ENCODE assay signal across 18 cellular contexts in the genomic region with DNA sequence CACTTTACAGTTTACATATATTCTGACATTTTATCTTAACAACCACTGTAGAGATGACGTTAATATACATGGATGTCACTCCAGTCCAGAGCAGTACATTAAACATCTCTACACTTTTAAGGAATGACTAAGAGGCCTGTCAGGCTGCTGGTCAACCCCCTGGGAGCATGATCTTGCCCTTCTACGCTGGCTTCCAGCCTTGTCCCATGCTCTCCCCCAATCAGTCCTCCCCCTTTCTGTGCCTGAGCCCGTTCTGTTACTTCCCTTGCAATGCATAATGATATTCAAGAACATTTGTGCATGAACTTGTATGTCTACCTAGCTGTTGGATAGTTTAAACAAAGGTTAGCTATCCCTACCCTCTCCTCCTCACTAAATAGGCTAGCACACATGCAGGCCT. TPM values are rescaled to one million over a fixed set of nuclear protein-coding genes. Genes with fewer than 3 reads are reported as not detected.
DNase-seq lines count a peak whose midpoint lies in the region; FAIRE-seq and TF ChIP-seq lines count a peak whose summit lies in the region.
"Had no signal": no experiment of that assay in that cellular context is flagged by ENCODE, and none has a peak within 500 bp of the region (broad histone marks: within the 10 kb centered on the region; RNA-seq: fewer than 3 reads in every experiment).

No MANE protein-coding gene starts in this region.

- TF ChIP-seq CTCF in H1 (IDR thresholded peaks at IDR 0.05; ENCODE audit: control extremely low read depth in 1 of 3, insufficient read depth in 1 of 3, low read depth in 1 of 3, low read length in 3 of 3), result no peak

- H3K27ac ChIP-seq in H1 (ENCODE audit: low read depth, low read length) (no peak overlapping the region), mesenchymal stem cell (ENCODE audit: low read length, poor library complexity, severe bottlenecking) (peak overlapping the region; percentile 3)
- H3K27ac ChIP-seq in effector memory CD4-positive, alpha-beta T cell (ENCODE audit: insufficient read depth, low read length, poor library complexity, severe bottlenecking), result no peak overlapping the region
- H3K27ac ChIP-seq: SK-N-MC had no signal

- H2BK12ac ChIP-seq in H1 (ENCODE audit: low read depth, low read length) (no peak overlapping the region), mesenchymal stem cell (ENCODE audit: low read length in 2 of 2) (no peak overlapping the region)

- 94% methylated on average over 3 of the region's 3 CpGs; no CpG with 5 or more reads in 1 of the 2 experiments for WGBS in H1 (ENCODE audit: extremely low coverage in 1 of 2, insufficient coverage in 1 of 2, insufficient read length in 1 of 2, insufficient replicate concordance in 2 of 2, low coverage in 1 of 2, low lambda C conversion rate in 2 of 2, missing lambda C conversion rate in 1 of 2), 2 experiments
- WGBS in mesenchymal stem cell, result 30% methylated on average over 2 of the region's 3 CpGs

- H3K4me2 ChIP-seq in H1 (ENCODE audit: insufficient read depth in 1 of 2, low read depth in 2 of 2, low read length in 2 of 2) (no peak overlapping the region), mesenchymal stem cell (ENCODE audit: low read length, poor library complexity, severe bottlenecking) (no peak overlapping the region)

- H2BK120ac ChIP-seq in H1 (replicated peaks; ENCODE audit: low read depth, low read length) (no peak overlapping the region), mesenchymal stem cell (ENCODE audit: low read depth, low read length) (no peak overlapping the region)

- H3K9ac ChIP-seq in H1 (replicated peaks in 1 of 4; ENCODE audit: extremely low read depth in 1 of 4, low read depth in 3 of 4, low read length in 3 of 4), result no peak overlapping the region
- H3K9ac ChIP-seq in mesenchymal stem cell (ENCODE audit: low read length), result no peak overlapping the region

- H3K14ac ChIP-seq in H1 (ENCODE audit: insufficient read length), result no peak overlapping the region
- no peak overlapping the region for H3K14ac ChIP-seq in mesenchymal stem cell (ENCODE audit: low read length in 2 of 2)

- H3K4ac ChIP-seq in H1 (replicated peaks; ENCODE audit: insufficient read length, low read depth, low read length) (no peak overlapping the region), mesenchymal stem cell (ENCODE audit: low read depth in 1 of 2, low read length in 2 of 2) (no peak overlapping the region)

- H3K79me1 ChIP-seq in H1 (ENCODE audit: low read depth, low read length) (no peaks in the 10 kb centered on the region), mesenchymal stem cell (replicated peaks; ENCODE audit: low read length, poor library complexity, severe bottlenecking) (no peaks in the 10 kb centered on the region)

- no peak for TF ChIP-seq RAD21 in H1 (IDR thresholded peaks at IDR 0.05 in 1 of 2, conservative IDR thresholded peaks at IDR 0.05 in 1 of 2; ENCODE audit: low read depth in 2 of 2, low read length in 2 of 2)

- H3K23me2 ChIP-seq in H1 (ENCODE audit: low read depth, low read length), result no peaks in the 10 kb centered on the region

- H4K20me1 ChIP-seq in H1 (replicated peaks in 1 of 2; ENCODE audit: control insufficient read depth in 1 of 2, insufficient read depth in 2 of 2, low read length in 2 of 2), result no peaks in the 10 kb centered on the region

- H3K36me3 ChIP-seq in H1 (ENCODE audit: control insufficient read depth in 2 of 4, insufficient read depth in 4 of 4, low read length in 3 of 4), result no peaks in the 10 kb centered on the region
- no peaks in the 10 kb centered on the region for H3K36me3 ChIP-seq in mesenchymal stem cell (ENCODE audit: control insufficient read depth in 1 of 2, insufficient read depth in 2 of 2, low read depth in 1 of 2, low read length in 2 of 2)
- H3K36me3 ChIP-seq in effector memory CD4-positive, alpha-beta T cell (ENCODE audit: control insufficient read depth, insufficient read depth, low read length), result no peaks in the 10 kb centered on the region

- H2AK5ac ChIP-seq in H1 (ENCODE audit: low read depth, low read length) (no peak overlapping the region), mesenchymal stem cell (ENCODE audit: low read length, severe bottlenecking) (no peak overlapping the region)

- FAIRE-seq in RCC 7860 (lab: Jason Lieb, UNC) (peak; percentile 91), H1 (lab: Jason Lieb, UNC) (no peak)

- H3K4me1 ChIP-seq in H1 (replicated peaks in 1 of 4; ENCODE audit: control insufficient read depth in 3 of 4, insufficient read depth in 4 of 4, low read length in 3 of 4) (no peaks in the 10 kb centered on the region), mesenchymal stem cell (ENCODE audit: control insufficient read depth, insufficient read depth, low read depth, low read length) (peaks cover 3% of the 10 kb centered on the region)
- H3K4me1 ChIP-seq in effector memory CD4-positive, alpha-beta T cell (ENCODE audit: control insufficient read depth, insufficient read depth, low read length, poor library complexity, severe bottlenecking), result no peaks in the 10 kb centered on the region

- H3K79me2 ChIP-seq in H1 (ENCODE audit: control insufficient read depth in 1 of 2, insufficient read depth in 2 of 2, low read length in 2 of 2), result no peaks in the 10 kb centered on the region

- H2BK15ac ChIP-seq in H1 (ENCODE audit: low read length), result 0 out of 2 replicates have a peak overlapping the region, but pooled peaks have one; percentile 19
- H2BK15ac ChIP-seq in mesenchymal stem cell (ENCODE audit: low read depth, poor library complexity, severe bottlenecking), result no peak overlapping the region

- H4K8ac ChIP-seq in H1 (ENCODE audit: extremely low read depth, insufficient read depth, low read length), result no peak overlapping the region
- H4K8ac ChIP-seq in mesenchymal stem cell (ENCODE audit: low read length), result no peak overlapping the region

- TF ChIP-seq EP300 in H1 (IDR thresholded peaks at IDR 0.05; ENCODE audit: borderline replicate concordance in 1 of 2, low read depth in 2 of 2, low read length in 2 of 2), result no peak

- CTCF ChIA-PET in H1 (lab: Charles Lee; ENCODE audit: partially characterized antibody), result no interaction called here

- no peak for TF ChIP-seq POLR2A in H1 (IDR thresholded peaks at IDR 0.05; ENCODE audit: control extremely low read depth in 1 of 2, low read depth in 2 of 2, low read length in 2 of 2)

- no peak overlapping the region for H3K56ac ChIP-seq in H1 (replicated peaks; ENCODE audit: insufficient read length, low read depth, low read length)

- POLR2A ChIA-PET in H1 (lab: Charles Lee; ENCODE audit: partially characterized antibody), result no interaction called here

- H2BK5ac ChIP-seq in H1 (ENCODE audit: low read depth, low read length), result no peak overlapping the region
- H2BK5ac ChIP-seq in mesenchymal stem cell (ENCODE audit: low read depth, low read length, poor library complexity, severe bottlenecking), result no peak overlapping the region

- no peaks in the 10 kb centered on the region for H3K27me3 ChIP-seq in H1 (replicated peaks in 1 of 4; ENCODE audit: control insufficient read depth in 3 of 4, extremely low read depth in 1 of 4, insufficient read depth in 3 of 4, low read length in 3 of 4)
- H3K27me3 ChIP-seq in mesenchymal stem cell (ENCODE audit: control insufficient read depth in 1 of 2, insufficient read depth in 1 of 2, low read length in 2 of 2), result no peaks in the 10 kb centered on the region
- H3K27me3 ChIP-seq in effector memory CD4-positive, alpha-beta T cell (replicated peaks; ENCODE audit: control insufficient read depth, insufficient read depth, low read length, poor library complexity, severe bottlenecking), result no peaks in the 10 kb centered on the region

- H4K91ac ChIP-seq in H1 (replicated peaks; ENCODE audit: insufficient read length, low read length) (no peak overlapping the region), mesenchymal stem cell (ENCODE audit: low read length) (peak overlapping the region; percentile 39)

- DNase-seq in EL (peak; percentile 42), RCC 7860 (ENCODE audit: low spot score) (peak; percentile 87), H1 (ENCODE audit: low read depth in 1 of 2, low spot score in 2 of 2) (no peak), mesenchymal stem cell (peak; percentile 34), T-helper 9 cell (no peak)
- no peak for DNase-seq in effector memory CD4-positive, alpha-beta T cell
- no peak for DNase-seq in activated naive CD4-positive, alpha-beta T cell treated with anti-CD3 and anti-CD28 coated beads, Interleukin-2, amount 50 U/mL, for 16 hours
- DNase-seq: C1 segment of cervical spinal cord; CD8-positive, alpha-beta memory T cell; DMS53; H7; NCI-H1105 treated with DMSO at 0.1 percent for 48 hours; NCI-H1694; NCI-H2081 treated with DMSO at 0.1 percent for 48 hours; NK-92 treated with Interleukin-12 subunit alpha and Interleukin-12 subunit beta, amount 100 ng/mL, for 24 hours; SHP77 had no signal

- H2BK20ac ChIP-seq in H1 (ENCODE audit: low read length), result no peak overlapping the region

- H3K4me3 ChIP-seq in H1 (ENCODE audit: extremely low read depth in 1 of 4, insufficient read depth in 2 of 4, low read depth in 3 of 4, low read length in 4 of 4) (no peak overlapping the region), mesenchymal stem cell (ENCODE audit: insufficient read depth in 1 of 2, low read depth in 1 of 2, low read length in 2 of 2) (no peak overlapping the region)
- no peak overlapping the region for H3K4me3 ChIP-seq in effector memory CD4-positive, alpha-beta T cell (ENCODE audit: insufficient read depth, low read depth, low read length, poor library complexity, severe bottlenecking)
- H3K4me3 ChIP-seq: SK-N-MC had no signal

- H2AFZ ChIP-seq in H1 (ENCODE audit: low read length) (no peak overlapping the region), mesenchymal stem cell (ENCODE audit: low read depth, low read length) (no peak overlapping the region)

- H3K9me3 ChIP-seq in H1 (ENCODE audit: insufficient read depth in 2 of 2, low read depth in 1 of 2, low read length in 1 of 2) (no peaks in the 10 kb centered on the region), mesenchymal stem cell (ENCODE audit: control insufficient read depth, low read length) (peaks cover 3% of the 10 kb centered on the region)
- no peaks in the 10 kb centered on the region for H3K9me3 ChIP-seq in effector memory CD4-positive, alpha-beta T cell (ENCODE audit: control insufficient read depth, low read length)

- no peak overlapping the region for H3K23ac ChIP-seq in H1 (ENCODE audit: insufficient read length)
- no peak overlapping the region for H3K23ac ChIP-seq in mesenchymal stem cell (ENCODE audit: low read length in 2 of 2)

- H3K18ac ChIP-seq in H1 (ENCODE audit: extremely low read depth, low read length) (no peak overlapping the region), mesenchymal stem cell (ENCODE audit: low read depth in 1 of 2, low read length in 2 of 2) (peak overlapping the region in 1 of 2 experiments; percentile 4)

- no peak overlapping the region for H4K5ac ChIP-seq in H1 (ENCODE audit: insufficient read length, low read depth, low read length)

RNA-seq across cellular contexts. Expression of gene PLCB4, which starts 40.5 kb away (rescaled TPM):
- 13.8 and 14.1 TPM in 2 replicates for total RNA-seq in H1 (2021; fragmentation: NEBNext Ultra II Directional; extraction: Animal tissue kit (Norgen Biotek cat#: 25700))
- 2.6 and 3.2 TPM in 2 replicates for polyA plus RNA-seq in H1 (2011; rRNA removed)
- 4.6 TPM for polyA plus RNA-seq in H1 (2011; cell fraction: cytosol; rRNA removed)
- 5.9 TPM for polyA plus RNA-seq in H1 (2011; cell fraction: nucleus; rRNA removed)
- 6.1 to 9.0 TPM (median 7.6 TPM) in 4 replicates for polyA plus RNA-seq in H1 (2012, experiment 1 of 2)
- 0.22 TPM for polyA plus RNA-seq in H1 (2012, experiment 2 of 2)
- polyA plus RNA-seq in H1 (2013, experiment 1 of 2), result 4.9 TPM
- polyA plus RNA-seq in H1 (2013, experiment 2 of 2), result 4.9 TPM
- 18.3 and 18.4 TPM in 2 replicates for polyA minus RNA-seq in H1 (2011; rRNA and poly(A)+ RNA removed)
- 6.3 TPM for polyA minus RNA-seq in H1 (2011; cell fraction: cytosol; rRNA and poly(A)+ RNA removed)
- 38.7 TPM for polyA minus RNA-seq in H1 (2011; cell fraction: nucleus; rRNA and poly(A)+ RNA removed)
- polyA plus RNA-seq in mesenchymal stem cell (2013, experiment 1 of 2), result 3.5 TPM
- polyA plus RNA-seq in mesenchymal stem cell (2013, experiment 2 of 2), result 3.8 TPM
- total RNA-seq: CD8-positive, alpha-beta memory T cell; OCI-LY7 had no signal
- polyA plus RNA-seq: CD8-positive, alpha-beta memory T cell had no signal

Comparison
In these comparisons a context has a peak if more than half of its experiments do, and no peak if none do; other contexts are left out.
1. DNase-seq: peak in EL (single experiment), RCC 7860 (single experiment) and mesenchymal stem cell (single experiment); none in H1 (0 of 2), effector memory CD4-positive, alpha-beta T cell (0 of 3), activated naive CD4-positive, alpha-beta T cell treated with anti-CD3 and anti-CD28 coated beads, Interleukin-2, amount 50 U/mL, for 16 hours (single experiment) and T-helper 9 cell (single experiment).